15 cellular contexts compared by ENCODE assay signal in genomic region chr9:114621975-114622609, GRCh38. TPM values are rescaled to one million over a fixed set of nuclear protein-coding genes. Genes with fewer than 3 reads are reported as not detected.
DNase-seq lines count a peak whose midpoint lies in the region; ATAC-seq and TF ChIP-seq lines count a peak whose summit lies in the region.
"Had no signal": no experiment of that assay in that cellular context is flagged by ENCODE, and none has a peak within 500 bp of the region (broad histone marks: within the 10 kb centered on the region; RNA-seq: fewer than 3 reads in every experiment).

No MANE protein-coding gene starts in this region.

- 45 to 68% (median 52%) methylated on average over 2 of the region's 2 CpGs for WGBS in psoas muscle, 3 donors
- 88% methylated on average over 2 of the region's 2 CpGs for WGBS in hepatocyte (ENCODE audit: low lambda C conversion rate, missing lambda C conversion rate)

- TF ChIP-seq CTCF in fibroblast of mammary gland (conservative IDR thresholded peaks at IDR 0.05; ENCODE audit: control insufficient read depth, insufficient read depth, low read depth, low read length) (no peak), psoas muscle (IDR thresholded peaks at IDR 0.05) (no peak), hepatocyte (IDR thresholded peaks at IDR 0.05; ENCODE audit: poor library complexity) (no peak)

- H3K27me3 ChIP-seq in SJSA1 (replicated peaks) (no peaks in the 10 kb centered on the region), psoas muscle (ENCODE audit: insufficient read depth in 3 of 3, low read length in 2 of 3) (no peaks in the 10 kb centered on the region), hepatocyte (no peaks in the 10 kb centered on the region)

- H3K79me2 ChIP-seq in hepatocyte, result peaks cover 13% of the 10 kb centered on the region

- peak in 3 of 4 donors; percentile 29 to 65 (median 54) for ATAC-seq in psoas muscle
- no peak for ATAC-seq in HG02798 (IDR thresholded peaks at IDR 0.05; ENCODE audit: poor library complexity, unreplicated experiment)
- ATAC-seq: stimulated activated naive CD8-positive, alpha-beta T cell treated with anti-CD3 and anti-CD28 coated beads, Interleukin-15, amount 100 ng/mL, for 72 hours had no signal

- H3K9me2 ChIP-seq in hepatocyte (replicated peaks; ENCODE audit: insufficient read depth), result no peaks in the 10 kb centered on the region

- H2AFZ ChIP-seq in hepatocyte, result no peak overlapping the region

- H3K27ac ChIP-seq in SJSA1 (no peak overlapping the region), psoas muscle (no peak overlapping the region), hepatocyte (no peak overlapping the region)
- H3K27ac ChIP-seq: coronary artery had no signal

- no peak overlapping the region for H3K4me2 ChIP-seq in hepatocyte

- H4K20me1 ChIP-seq in hepatocyte (ENCODE audit: insufficient read depth, poor library complexity, severe bottlenecking), result no peaks in the 10 kb centered on the region

- intact Hi-C loops in psoas muscle (cut with DNase I), result no loop called here

- H3K4me1 ChIP-seq in SJSA1 (replicated peaks) (peaks cover 12% of the 10 kb centered on the region), psoas muscle (no peaks in the 10 kb centered on the region), hepatocyte (ENCODE audit: insufficient read depth) (no peaks in the 10 kb centered on the region)

- no peaks in the 10 kb centered on the region for H3K9me3 ChIP-seq in SJSA1 (replicated peaks)
- no peaks in the 10 kb centered on the region for H3K9me3 ChIP-seq in psoas muscle
- H3K9me3 ChIP-seq in hepatocyte (ENCODE audit: low read depth), result no peaks in the 10 kb centered on the region

- H3K4me3 ChIP-seq in SJSA1, result no peak overlapping the region
- H3K4me3 ChIP-seq in fibroblast of mammary gland (ENCODE audit: control insufficient read depth, low read depth, low read length), result no peak overlapping the region
- H3K4me3 ChIP-seq in psoas muscle, result no peak overlapping the region
- H3K4me3 ChIP-seq in hepatocyte, result no peak overlapping the region
- H3K4me3 ChIP-seq: coronary artery had no signal

- H3K36me3 ChIP-seq in SJSA1 (no peaks in the 10 kb centered on the region), psoas muscle (ENCODE audit: insufficient read depth in 1 of 2, low read depth in 1 of 2) (peaks cover 0 to 41% of the 10 kb centered on the region in 2 donors), hepatocyte (replicated peaks; ENCODE audit: insufficient read depth, low read depth) (no peaks in the 10 kb centered on the region)

- peak; percentile 73 for DNase-seq in EL
- peak; percentile 37 to 50 for DNase-seq in SJSA1 (ENCODE audit: low read depth in 1 of 2, low spot score in 2 of 2)
- peak; percentile 87 for DNase-seq in fibroblast of mammary gland (ENCODE audit: low read depth)
- no peak for DNase-seq in psoas muscle
- no peak for DNase-seq in hepatocyte (ENCODE audit: low spot score)
- no peak for DNase-seq in stimulated activated CD4-positive, alpha-beta T cell treated with anti-CD3 and anti-CD28 coated beads, Interleukin-12 subunit alpha, Interleukin-12 subunit beta, amount 100 ng/mL, for 4 hours
- DNase-seq in T-helper 9 cell, result no peak
- DNase-seq: activated CD4-positive, alpha-beta T cell treated with anti-CD3 and anti-CD28 coated beads for 48 hours; DND-41; NK-92 treated with Interleukin-12 subunit alpha and Interleukin-12 subunit beta, amount 100 ng/mL, for 24 hours; stimulated activated naive CD8-positive, alpha-beta T cell treated with anti-CD3 and anti-CD28 coated beads, Interleukin-15, amount 100 ng/mL, for 72 hours had no signal

RNA-seq across cellular contexts. Expression of gene TMEM268, which starts 11.0 kb away (rescaled TPM):
- total RNA-seq in SJSA1 (2014; rRNA removed; shearing (Covaris generic)), result 3.6 and 4.4 TPM in 2 replicates
- total RNA-seq in psoas muscle (10 to 100 TPM in 1 of 4 donors, 1 to 10 TPM in 3; 6.5 to 12.4 (median 8.9) TPM), hepatocyte (8.8 and 9.4 TPM in 2 replicates)
- polyA plus RNA-seq in psoas muscle (1 to 10 TPM; 2.4 to 9.0 (median 4.8) TPM), hepatocyte (8.2 and 11.1 TPM in 2 replicates)

RNA-seq across cellular contexts. Expression of gene ATP6V1G1, which starts 34.5 kb away (rescaled TPM):
- 212 and 267 TPM in 2 replicates for total RNA-seq in SJSA1 (2014; rRNA removed; shearing (Covaris generic))
- total RNA-seq in psoas muscle, result 10 to 100 TPM; 60.9 to 98.8 (median 81.8) TPM
- 100 to 1,000 TPM; 101 to 132 (median 102) TPM for polyA plus RNA-seq in psoas muscle
- 337 and 358 TPM in 2 replicates for total RNA-seq in hepatocyte
- 426 and 439 TPM in 2 replicates for polyA plus RNA-seq in hepatocyte

RNA-seq across cellular contexts. Expression of gene TEX53, which starts 35.5 kb away (rescaled TPM):
- not detected in 2 replicates for total RNA-seq in SJSA1 (2014; rRNA removed; shearing (Covaris generic))
- not detected for total RNA-seq in psoas muscle
- polyA plus RNA-seq in psoas muscle, result not detected
- total RNA-seq in hepatocyte, result not detected in 2 replicates
- polyA plus RNA-seq in hepatocyte, result 0.44 TPM in 1 of 2 replicates, not detected in the other
- total RNA-seq: skeletal muscle tissue had no signal
- polyA plus RNA-seq: keratinocyte had no signal

RNA-seq across cellular contexts. Expression of gene TEX48, which starts 59.9 kb away (rescaled TPM):
- not detected in 2 replicates for total RNA-seq in SJSA1 (2014; rRNA removed; shearing (Covaris generic))
- not detected for total RNA-seq in psoas muscle
- polyA plus RNA-seq in psoas muscle, result not detected
- not detected in 2 replicates for total RNA-seq in hepatocyte
- polyA plus RNA-seq in hepatocyte, result not detected in 2 replicates
- total RNA-seq: skeletal muscle tissue had no signal
- polyA plus RNA-seq: keratinocyte had no signal

Comparison
In these comparisons a context has a peak if more than half of its experiments do, and no peak if none do; other contexts are left out.
1. DNase-seq: peak in EL (single experiment), SJSA1 (2 of 2) and fibroblast of mammary gland (single experiment); none in psoas muscle (0 of 2), hepatocyte (single experiment), stimulated activated CD4-positive, alpha-beta T cell treated with anti-CD3 and anti-CD28 coated beads, Interleukin-12 subunit alpha, Interleukin-12 subunit beta, amount 100 ng/mL, for 4 hours (single experiment) and T-helper 9 cell (single experiment).